Comparison of ENCODE assay signal across 1 cellular context in the genomic region with DNA sequence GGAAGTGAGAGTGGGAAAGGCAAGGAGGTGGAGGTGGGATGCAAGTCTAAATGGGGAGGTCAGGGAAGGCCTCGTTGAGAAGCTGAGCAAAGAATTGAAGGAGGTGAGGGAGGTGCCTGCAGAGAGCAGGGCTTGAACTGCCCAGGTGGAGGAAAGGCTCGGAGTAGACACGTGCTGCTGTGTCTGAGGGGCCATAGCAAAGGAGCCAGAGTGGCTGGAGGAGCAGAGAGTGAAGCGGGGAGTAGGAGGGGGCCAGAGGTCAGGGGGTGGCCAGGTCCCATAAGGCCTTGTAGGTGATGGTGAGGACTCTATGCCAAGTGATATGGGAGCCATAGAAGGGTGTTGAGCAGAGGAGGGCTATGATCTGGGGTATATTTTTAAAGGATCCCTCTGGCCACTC.
TF ChIP-seq lines count a peak whose summit lies in the region.

No MANE protein-coding gene starts in this region.

TF ChIP-seq in IMR-90, 13 proteins besides CTCF, POLR2A, EP300 and RAD21 (continued from another document):
- no peak for TF ChIP-seq ELK1 (IDR thresholded peaks at IDR 0.05; ENCODE audit: borderline replicate concordance, low read depth, low read length)
